ENCODE assay signal across 11 cellular contexts in the genomic region with DNA sequence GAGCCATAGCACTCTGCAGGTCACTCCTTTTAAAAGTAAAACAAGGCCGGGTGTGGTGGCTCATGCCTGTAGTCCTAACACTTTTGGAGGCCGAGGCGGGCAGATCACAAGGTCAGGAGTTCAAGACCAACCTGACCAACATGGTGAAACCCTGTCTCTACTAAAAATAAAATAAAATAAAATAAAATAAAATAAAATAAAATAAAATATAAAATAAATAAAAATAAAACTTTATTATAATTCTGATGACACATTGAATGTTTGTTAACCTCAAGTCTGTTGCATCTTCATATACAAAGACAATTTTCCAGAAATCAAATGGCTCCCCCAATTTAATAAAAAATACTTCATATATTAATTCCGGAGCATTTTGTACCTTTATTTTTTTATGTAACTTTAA. TPM values are rescaled to one million over a fixed set of nuclear protein-coding genes. Genes with fewer than 3 reads are reported as not detected.
"Had no signal": no experiment of that assay in that cellular context is flagged by ENCODE, and none has a peak within 500 bp of the region (broad histone marks: within the 10 kb centered on the region; RNA-seq: fewer than 3 reads in every experiment).

No MANE protein-coding gene starts in this region.

RNA-seq across cellular contexts. Expression of a gene that starts 32.0 kb away (rescaled TPM):
- total RNA-seq: stomach, subcutaneous adipose tissue, suprapubic skin, thoracic aorta, thyroid gland, transverse colon, upper lobe of left lung, upper lobe of right lung, ureter, urinary bladder, vagina had no signal
